In the genomic region with DNA sequence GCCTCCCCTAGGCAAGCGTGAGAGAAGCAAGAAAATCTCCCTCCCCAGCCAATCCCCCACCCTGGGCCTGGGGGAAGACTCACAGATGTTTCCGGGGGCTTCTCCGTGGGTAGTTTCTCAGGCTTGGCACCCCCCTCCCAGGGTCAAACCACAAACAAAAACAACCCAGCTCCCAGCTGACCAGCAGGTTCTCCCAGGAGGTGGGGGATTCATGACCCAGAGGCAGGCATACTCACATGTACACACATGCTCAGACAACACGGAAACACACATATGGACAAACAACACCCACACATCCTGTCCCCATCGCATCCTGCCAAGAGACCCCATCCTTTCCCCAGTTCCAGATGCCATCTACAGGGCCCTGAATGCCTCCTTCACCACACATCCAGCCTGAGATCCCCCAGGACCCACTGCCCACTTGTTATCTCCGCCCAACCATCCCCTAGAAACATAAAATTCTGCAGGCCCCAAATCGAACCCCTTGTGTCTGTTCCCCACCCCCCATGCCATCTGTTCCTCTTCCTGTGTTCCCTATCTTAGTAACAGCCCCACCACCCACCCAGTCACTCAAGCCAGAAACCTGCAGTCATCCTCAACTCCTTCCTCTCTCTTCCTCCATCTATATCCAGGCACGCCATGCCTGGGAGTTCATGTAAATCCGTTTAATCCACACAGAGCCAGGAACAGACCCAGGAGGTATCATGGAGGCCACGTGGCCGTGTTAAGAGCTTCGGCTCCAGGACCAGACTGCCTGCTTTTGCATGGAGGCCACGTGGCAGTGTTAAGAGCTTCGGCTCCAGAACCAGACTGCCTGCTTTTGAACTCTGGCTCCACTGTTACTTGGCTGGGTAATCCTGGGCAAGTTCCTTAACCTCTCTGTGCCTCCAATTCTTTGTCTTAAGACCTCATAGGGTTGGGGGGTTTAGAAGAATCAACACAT, we compare ENCODE assay signal across 8 cellular contexts. TPM values are rescaled to one million over a fixed set of nuclear protein-coding genes. Genes with fewer than 3 reads are reported as not detected.
A peak's percentile ranks its signal among the peaks of the same experiment; 100 is the strongest.
DNase-seq lines count a peak whose midpoint lies in the region; ATAC-seq and TF ChIP-seq lines count a peak whose summit lies in the region.

No MANE protein-coding gene starts in this region.

- no TSS peak for BruUV-seq in Caco-2 (replicated peaks; lab: Mats Ljungman, UMichigan)

- H3K9me3 ChIP-seq in Caco-2 (no peaks in the 10 kb centered on the region), iPS-20b (ENCODE audit: insufficient read depth, low read depth, low read length) (no peaks in the 10 kb centered on the region), stomach smooth muscle (ENCODE audit: control insufficient read depth in 2 of 2, low read length in 2 of 2) (no peaks in the 10 kb centered on the region)

- peak overlapping the region; percentile 42; the same call in 1 of the 2 replicates for H3K9ac ChIP-seq in iPS-20b (ENCODE audit: low read depth, low read length)
- H3K9ac ChIP-seq in stomach smooth muscle (ENCODE audit: low read length in 2 of 2): peak overlapping the region; percentile 13 to 71

- H3K27me3 Mint-ChIP-seq in Caco-2 (ENCODE audit: insufficient read depth, unreplicated experiment) (no peaks in the 10 kb centered on the region), IgD-negative memory B cell (peaks cover 4% of the 10 kb centered on the region)
- H3K27me3 Mint-ChIP-seq in activated T-cell treated with anti-CD3 and anti-CD28 coated beads, Interleukin-2, amount 50 U/mL, for 72 hours (ENCODE audit: low read depth): no peaks in the 10 kb centered on the region

- H3K27me3 ChIP-seq in Caco-2 (replicated peaks; ENCODE audit: control insufficient read depth, insufficient read depth, low read length) (no peaks in the 10 kb centered on the region), iPS-20b (ENCODE audit: insufficient read depth, low read length) (peaks cover 6% of the 10 kb centered on the region; the same call in 1 of the 2 replicates), stomach smooth muscle (ENCODE audit: control insufficient read depth in 1 of 2, insufficient read depth in 2 of 2, low read length in 2 of 2) (no peaks in the 10 kb centered on the region)

- peaks cover 87% of the 10 kb centered on the region for H3K36me3 Mint-ChIP-seq in Caco-2 (ENCODE audit: insufficient read depth, unreplicated experiment)
- peaks cover 7% of the 10 kb centered on the region for H3K36me3 Mint-ChIP-seq in IgD-negative memory B cell
- H3K36me3 Mint-ChIP-seq in activated T-cell treated with anti-CD3 and anti-CD28 coated beads, Interleukin-2, amount 50 U/mL, for 72 hours (ENCODE audit: insufficient read depth in 2 of 2): peaks cover 42 to 48% of the 10 kb centered on the region in 2 donors

- peaks cover 59% of the 10 kb centered on the region for H3K4me1 Mint-ChIP-seq in Caco-2 (ENCODE audit: low read depth, unreplicated experiment)
- H3K4me1 Mint-ChIP-seq in IgD-negative memory B cell: peaks cover 50 to 73% (median 69%) of the 10 kb centered on the region in 3 donors
- H3K4me1 Mint-ChIP-seq in activated T-cell treated with anti-CD3 and anti-CD28 coated beads, Interleukin-2, amount 50 U/mL, for 72 hours (ENCODE audit: low read depth): peaks cover 81% of the 10 kb centered on the region

- CTCF ChIA-PET in Caco-2 (lab: Charles Lee): interaction anchor here (0.9 kb wide), 1 partner anchor 41 kb away, joined by 3 read pairs; a partner anchor contains a TSS

- peak overlapping the region; percentile 96 for H3K27ac Mint-ChIP-seq in Caco-2 (ENCODE audit: unreplicated experiment)
- H3K27ac Mint-ChIP-seq in IgD-negative memory B cell: peak overlapping the region; percentile 94 to 97 (median 94)
- H3K27ac Mint-ChIP-seq in activated T-cell treated with anti-CD3 and anti-CD28 coated beads, Interleukin-2, amount 50 U/mL, for 72 hours: peak overlapping the region; percentile 97

- intact Hi-C loops in Caco-2 (cut with micrococcal nuclease; ENCODE audit: unreplicated experiment): no loop called here

- TF ChIP-seq CTCF in Caco-2 (IDR thresholded peaks at IDR 0.05; ENCODE audit: insufficient read depth in 1 of 2, low read depth in 1 of 2, low read length in 1 of 2, severe bottlenecking in 1 of 2, unreplicated experiment in 1 of 2): no peak

- DNase-seq in Caco-2 (no peak), SHP77 (lab: John Stamatoyannopoulos, UW) (no peak), DMS114 treated with DMSO at 0.1 percent for 48 hours (lab: John Stamatoyannopoulos, UW; ENCODE audit: unreplicated experiment) (no peak)
- DNase-seq in activated T-cell treated with anti-CD3 and anti-CD28 coated beads, Interleukin-2, amount 50 U/mL, for 72 hours: no peak

- POLR2A ChIA-PET in Caco-2 (lab: Charles Lee): interaction anchor here (0.7 kb wide), 1 partner anchor 20 kb away, joined by 3 read pairs; no protein-coding TSS in a partner anchor

- H3K4me3 Mint-ChIP-seq in Caco-2 (ENCODE audit: unreplicated experiment) (no peak overlapping the region), IgD-negative memory B cell (peak overlapping the region; percentile 72 to 94 (median 87))
- peak overlapping the region; percentile 93 to 94 for H3K4me3 Mint-ChIP-seq in activated T-cell treated with anti-CD3 and anti-CD28 coated beads, Interleukin-2, amount 50 U/mL, for 72 hours

- H3K4me1 ChIP-seq in Caco-2 (peaks cover 55% of the 10 kb centered on the region), iPS-20b (ENCODE audit: insufficient read depth, low read length) (peaks cover 50% of the 10 kb centered on the region), stomach smooth muscle (ENCODE audit: control insufficient read depth, insufficient read depth, low read length) (peaks cover 70% of the 10 kb centered on the region)

- H3K27ac ChIP-seq in iPS-20b (ENCODE audit: low read length): peak overlapping the region; percentile 23
- H3K27ac ChIP-seq in stomach smooth muscle (ENCODE audit: low read length): peak overlapping the region; percentile 96

- H3K4me3 ChIP-seq in Caco-2 (ENCODE audit: low read depth, low read length) (no peak overlapping the region), iPS-20b (ENCODE audit: low read length) (no peak overlapping the region), stomach smooth muscle (ENCODE audit: low read length in 2 of 2) (peak overlapping the region; percentile 45 to 55)

- H3K9me3 Mint-ChIP-seq in Caco-2 (ENCODE audit: unreplicated experiment) (no peaks in the 10 kb centered on the region), IgD-negative memory B cell (no peaks in the 10 kb centered on the region)
- H3K9me3 Mint-ChIP-seq in activated T-cell treated with anti-CD3 and anti-CD28 coated beads, Interleukin-2, amount 50 U/mL, for 72 hours: no peaks in the 10 kb centered on the region

- peak; percentile 29 for ATAC-seq in GM19324 (IDR thresholded peaks at IDR 0.05; ENCODE audit: low FRiP score, unreplicated experiment)
- ATAC-seq in activated T-cell treated with anti-CD3 and anti-CD28 coated beads, Interleukin-2, amount 50 U/mL, for 72 hours (replicated peaks in 1 of 2): no peak

- H3K36me3 ChIP-seq in Caco-2 (ENCODE audit: control insufficient read depth, insufficient read depth, low read length) (no peaks in the 10 kb centered on the region), iPS-20b (ENCODE audit: insufficient read depth, low read depth, low read length) (peaks cover 31% of the 10 kb centered on the region), stomach smooth muscle (ENCODE audit: control insufficient read depth in 2 of 2, insufficient read depth in 2 of 2, low read length in 2 of 2) (peaks cover 25 to 34% of the 10 kb centered on the region in 2 donors)

RNA-seq across cellular contexts. Expression of a gene that starts 5.0 kb away (rescaled TPM):
- total RNA-seq in Caco-2 (2022): 12.6 and 13.5 TPM in 2 replicates
- polyA plus RNA-seq in IgD-negative memory B cell: 79.9 TPM
- total RNA-seq in activated T-cell treated with anti-CD3 and anti-CD28 coated beads, Interleukin-2, amount 50 U/mL, for 72 hours: 10 to 100 TPM; 68.7 to 81.3 TPM

RNA-seq across cellular contexts. Expression of a gene that starts 40.9 kb away (rescaled TPM):
- 4.0 and 6.9 TPM in 2 replicates for total RNA-seq in Caco-2 (2022)
- polyA plus RNA-seq in IgD-negative memory B cell: 5.5 TPM
- 1 to 10 TPM; 2.0 to 2.2 TPM for total RNA-seq in activated T-cell treated with anti-CD3 and anti-CD28 coated beads, Interleukin-2, amount 50 U/mL, for 72 hours

RNA-seq across cellular contexts. Expression of a gene that starts 41.0 kb away (rescaled TPM):
- 42.2 and 43.6 TPM in 2 replicates for total RNA-seq in Caco-2 (2022)
- polyA plus RNA-seq in IgD-negative memory B cell: 33.3 TPM
- 10 to 100 TPM; 20.0 to 24.5 TPM for total RNA-seq in activated T-cell treated with anti-CD3 and anti-CD28 coated beads, Interleukin-2, amount 50 U/mL, for 72 hours

RNA-seq across cellular contexts. Expression of a gene that starts 44.0 kb away (rescaled TPM):
- 0.14 TPM in 1 of 2 replicates, not detected in the other for total RNA-seq in Caco-2 (2022)
- polyA plus RNA-seq in IgD-negative memory B cell: not detected
- total RNA-seq in activated T-cell treated with anti-CD3 and anti-CD28 coated beads, Interleukin-2, amount 50 U/mL, for 72 hours: under 1 TPM; 0.09 to 0.10 TPM

Comparison
In these comparisons a context has a peak if more than half of its experiments do, and no peak if none do; other contexts are left out.
1. H3K4me3 ChIP-seq: peak in stomach smooth muscle (2 of 2); none in Caco-2 (single experiment) and iPS-20b (single experiment).
2. Peak in every context shown above with its lines, with median percentiles within 50 percentile points of each other: H3K27ac Mint-ChIP-seq.